Comparison of ENCODE assay signal across 25 cellular contexts in genomic region chr7:6554848-6555247, GRCh38. TPM values are rescaled to one million over a fixed set of nuclear protein-coding genes. Genes with fewer than 3 reads are reported as not detected.
DNase-seq lines count a peak whose midpoint lies in the region; ATAC-seq and TF ChIP-seq lines count a peak whose summit lies in the region.
"Had no signal": no experiment of that assay in that cellular context is flagged by ENCODE, and none has a peak within 500 bp of the region (broad histone marks: within the 10 kb centered on the region; RNA-seq: fewer than 3 reads in every experiment).

No MANE protein-coding gene starts in this region.

- peaks cover 6% of the 10 kb centered on the region for H3K4me1 Mint-ChIP-seq in T-helper 1 cell treated with Interleukin-12 subunit alpha and Interleukin-12 subunit beta and Interleukin-4 antibody, amounts not matched to agents 30 μg/mL and 1 μg/mL, for 36 hours (ENCODE audit: low read depth)
- peaks cover 13% of the 10 kb centered on the region for H3K4me1 Mint-ChIP-seq in CD4-positive, alpha-beta T cell (ENCODE audit: low read depth)
- peaks cover 4% of the 10 kb centered on the region for H3K4me1 Mint-ChIP-seq in activated CD8-positive, alpha-beta T cell treated with anti-CD3 and anti-CD28 coated beads for 36 hours (ENCODE audit: low read depth)
- H3K4me1 Mint-ChIP-seq in naive B cell: peaks cover 3 to 13% (median 7%) of the 10 kb centered on the region in 3 donors

- no peak overlapping the region for H3K27ac ChIP-seq in CD4-positive, alpha-beta T cell (ENCODE audit: low read depth, low read length)
- H3K27ac ChIP-seq: 22Rv1, tibial artery, VCaP had no signal

- DNase-seq in T-helper 1 cell: no peak
- no peak for DNase-seq in CD4-positive, alpha-beta T cell
- no peak for DNase-seq in activated CD8-positive, alpha-beta T cell treated with anti-CD3 and anti-CD28 coated beads for 36 hours
- DNase-seq in naive B cell: no peak
- no peak for DNase-seq in NCI-H2107 (lab: John Stamatoyannopoulos, UW)
- no peak for DNase-seq in occipital lobe (lab: John Stamatoyannopoulos, UW)
- DNase-seq: activated effector memory CD4-positive, alpha-beta T cell treated with Interleukin-2 at 50 U/mL for 16 hours; AML-193; aorta; dermis blood vessel endothelial cell; NCI-H1417; SIG-M5; stimulated activated CD4-positive, alpha-beta T cell treated with anti-CD3 and anti-CD28 coated beads, Interleukin-1b, Interleukin-23, amount 100 ng/mL, for 48 hours; tibial artery had no signal

- TF ChIP-seq CTCF in CD4-positive, alpha-beta T cell (IDR thresholded peaks at IDR 0.05): no peak
- TF ChIP-seq CTCF in activated CD8-positive, alpha-beta T cell treated with anti-CD3 and anti-CD28 coated beads for 36 hours (IDR thresholded peaks at IDR 0.05): no peak

- intact Hi-C loops in CD4-positive, alpha-beta T cell (cut with DNase I, micrococcal nuclease): no loop called here
- intact Hi-C loops in activated CD8-positive, alpha-beta T cell treated with anti-CD3 and anti-CD28 coated beads for 36 hours (cut with micrococcal nuclease): no loop called here

- H3K27ac Mint-ChIP-seq in T-helper 1 cell treated with Interleukin-12 subunit alpha and Interleukin-12 subunit beta and Interleukin-4 antibody, amounts not matched to agents 30 μg/mL and 1 μg/mL, for 36 hours: peak overlapping the region; percentile 91
- H3K27ac Mint-ChIP-seq in CD4-positive, alpha-beta T cell: peak overlapping the region; percentile 76
- peak overlapping the region; percentile 75 for H3K27ac Mint-ChIP-seq in activated CD8-positive, alpha-beta T cell treated with anti-CD3 and anti-CD28 coated beads for 36 hours
- peak overlapping the region in 5 of 6 donors; percentile 52 to 98 (median 85) for H3K27ac Mint-ChIP-seq in naive B cell

- peak; percentile 83 for ATAC-seq in CD4-positive, alpha-beta T cell (ENCODE audit: poor library complexity)
- peak; percentile 55 for ATAC-seq in activated CD8-positive, alpha-beta T cell treated with anti-CD3 and anti-CD28 coated beads for 36 hours
- ATAC-seq in naive B cell (ENCODE audit: low read depth in 2 of 2): peak; percentile 71 to 77
- ATAC-seq in GM18870 (IDR thresholded peaks at IDR 0.05; ENCODE audit: unreplicated experiment): no peak
- ATAC-seq: Panc1 had no signal

- H3K4me3 Mint-ChIP-seq in T-helper 1 cell treated with Interleukin-12 subunit alpha and Interleukin-12 subunit beta and Interleukin-4 antibody, amounts not matched to agents 30 μg/mL and 1 μg/mL, for 36 hours: peak overlapping the region; percentile 61
- peak overlapping the region; percentile 13 for H3K4me3 Mint-ChIP-seq in CD4-positive, alpha-beta T cell
- no peak overlapping the region for H3K4me3 Mint-ChIP-seq in activated CD8-positive, alpha-beta T cell treated with anti-CD3 and anti-CD28 coated beads for 36 hours
- H3K4me3 Mint-ChIP-seq in naive B cell: peak overlapping the region in 6 of 8 donors; percentile 17 to 73 (median 43)

- no peaks in the 10 kb centered on the region for H3K9me3 Mint-ChIP-seq in T-helper 1 cell treated with Interleukin-12 subunit alpha and Interleukin-12 subunit beta and Interleukin-4 antibody, amounts not matched to agents 30 μg/mL and 1 μg/mL, for 36 hours
- H3K9me3 Mint-ChIP-seq in CD4-positive, alpha-beta T cell: no peaks in the 10 kb centered on the region
- H3K9me3 Mint-ChIP-seq in activated CD8-positive, alpha-beta T cell treated with anti-CD3 and anti-CD28 coated beads for 36 hours: no peaks in the 10 kb centered on the region
- H3K9me3 Mint-ChIP-seq in naive B cell: no peaks in the 10 kb centered on the region

- CTCF ChIA-PET in CD4-positive, alpha-beta T cell (lab: Charles Lee): interaction anchor here (0.5 to 0.6 kb wide), 2 partner anchors 105 to 131 kb away, joined by 3 to 5 read pairs; no protein-coding TSS in a partner anchor
- CTCF ChIA-PET in activated CD8-positive, alpha-beta T cell treated with anti-CD3 and anti-CD28 coated beads for 36 hours (lab: Charles Lee): interaction anchor here (0.6 to 1.7 kb wide), 4 partner anchors 9 to 39 kb away, joined by 3 to 4 read pairs (median 3); no protein-coding TSS in a partner anchor

- no peaks in the 10 kb centered on the region for H3K9me3 ChIP-seq in CD4-positive, alpha-beta T cell (ENCODE audit: control insufficient read depth, low read length)
- H3K9me3 ChIP-seq: tibial artery had no signal

- peaks cover 4% of the 10 kb centered on the region for H3K27me3 Mint-ChIP-seq in T-helper 1 cell treated with Interleukin-12 subunit alpha and Interleukin-12 subunit beta and Interleukin-4 antibody, amounts not matched to agents 30 μg/mL and 1 μg/mL, for 36 hours (ENCODE audit: low read depth)
- H3K27me3 Mint-ChIP-seq in CD4-positive, alpha-beta T cell: no peaks in the 10 kb centered on the region
- no peaks in the 10 kb centered on the region for H3K27me3 Mint-ChIP-seq in activated CD8-positive, alpha-beta T cell treated with anti-CD3 and anti-CD28 coated beads for 36 hours
- peaks cover 0 to 3% (median 0%) of the 10 kb centered on the region in 3 donors for H3K27me3 Mint-ChIP-seq in naive B cell

- no peaks in the 10 kb centered on the region for H3K36me3 Mint-ChIP-seq in T-helper 1 cell treated with Interleukin-12 subunit alpha and Interleukin-12 subunit beta and Interleukin-4 antibody, amounts not matched to agents 30 μg/mL and 1 μg/mL, for 36 hours (ENCODE audit: low read depth)
- no peaks in the 10 kb centered on the region for H3K36me3 Mint-ChIP-seq in CD4-positive, alpha-beta T cell (ENCODE audit: low read depth)
- no peaks in the 10 kb centered on the region for H3K36me3 Mint-ChIP-seq in activated CD8-positive, alpha-beta T cell treated with anti-CD3 and anti-CD28 coated beads for 36 hours (ENCODE audit: low read depth)
- no peaks in the 10 kb centered on the region for H3K36me3 Mint-ChIP-seq in naive B cell

- POLR2A ChIA-PET in CD4-positive, alpha-beta T cell (lab: Charles Lee): interaction anchor here (0.6 to 1.2 kb wide), 4 partner anchors 13 to 37 kb away, joined by 3 to 5 read pairs (median 3); partner anchors contain the start of gene ZDHHC4
- POLR2A ChIA-PET in activated CD8-positive, alpha-beta T cell treated with anti-CD3 and anti-CD28 coated beads for 36 hours (lab: Charles Lee): interaction anchor here (0.6 to 1.5 kb wide), 2 partner anchors 13 to 281 kb away, joined by 3 read pairs; no protein-coding TSS in a partner anchor

- no peaks in the 10 kb centered on the region for H3K27me3 ChIP-seq in CD4-positive, alpha-beta T cell (ENCODE audit: control insufficient read depth, insufficient read depth, low read length)
- H3K27me3 ChIP-seq: tibial artery had no signal

RNA-seq across cellular contexts. Expression of gene GRID2IP, which starts 3.6 kb away (rescaled TPM):
- total RNA-seq in CD4-positive, alpha-beta T cell: under 1 TPM; 0.36 to 0.39 TPM
- under 1 TPM; 0.18 to 0.23 TPM for total RNA-seq in activated CD8-positive, alpha-beta T cell treated with anti-CD3 and anti-CD28 coated beads for 36 hours
- under 1 TPM in 2 of 6 donors, not detected in 4; 0.08 to 0.17 TPM for polyA plus RNA-seq in naive B cell (ENCODE audit: low read depth in 6 of 6)
- 1.2 TPM for total RNA-seq in occipital lobe
- total RNA-seq: cardiac septum, dermis blood vessel endothelial cell, glomerular endothelial cell, H4, MCF 10A, NCI-H460, skeletal muscle tissue had no signal

RNA-seq across cellular contexts. Expression of gene ZDHHC4, which starts 22.4 kb away (rescaled TPM):
- total RNA-seq in CD4-positive, alpha-beta T cell: 10 to 100 TPM; 32.1 to 32.9 TPM
- total RNA-seq in activated CD8-positive, alpha-beta T cell treated with anti-CD3 and anti-CD28 coated beads for 36 hours: 10 to 100 TPM; 27.8 to 32.0 TPM
- polyA plus RNA-seq in naive B cell (ENCODE audit: low read depth in 6 of 6): 10 to 100 TPM; 77.9 to 97.7 (median 81.4) TPM
- 54.4 TPM for total RNA-seq in occipital lobe

RNA-seq across cellular contexts. Expression of gene INTS15, which starts 35.0 kb away (rescaled TPM):
- 10 to 100 TPM; 39.3 to 41.8 TPM for total RNA-seq in CD4-positive, alpha-beta T cell
- total RNA-seq in activated CD8-positive, alpha-beta T cell treated with anti-CD3 and anti-CD28 coated beads for 36 hours: 10 to 100 TPM; 26.8 to 29.8 TPM
- 10 to 100 TPM; 27.1 to 47.7 (median 34.4) TPM for polyA plus RNA-seq in naive B cell (ENCODE audit: low read depth in 6 of 6)
- 18.2 TPM for total RNA-seq in occipital lobe
